Comparison of ENCODE assay signal across 27 cellular contexts in genomic region chr4:41530741-41531140, GRCh38. TPM values are rescaled to one million over a fixed set of nuclear protein-coding genes. Genes with fewer than 3 reads are reported as not detected.
"Had no signal": no experiment of that assay in that cellular context is flagged by ENCODE, and none has a peak within 500 bp of the region (broad histone marks: within the 10 kb centered on the region; RNA-seq: fewer than 3 reads in every experiment).

No MANE protein-coding gene starts in this region.

- H3K27ac ChIP-seq: neural progenitor cell, ovary, parathyroid adenoma, psoas muscle, right lobe of liver, sigmoid colon, stomach, thoracic aorta, thyroid gland, tibial nerve, upper lobe of right lung, uterus had no signal

- DNase-seq: naive thymus-derived CD4-positive, alpha-beta T cell; natural killer cell; occipital lobe; ovary; posterior cingulate gyrus; psoas muscle; right cardiac atrium; right lobe of liver; sigmoid colon; small intestine; stimulated activated CD4-positive, alpha-beta T cell treated with anti-CD3 and anti-CD28 coated beads, Interleukin-12 subunit alpha, Interleukin-12 subunit beta, amount 100 ng/mL, for 4 hours; stimulated activated CD4-positive, alpha-beta T cell treated with anti-CD3 and anti-CD28 coated beads, Interleukin-1b, Interleukin-23, amount 100 ng/mL, for 48 hours; stimulated activated CD4-positive, alpha-beta T cell treated with anti-CD3 and anti-CD28 coated beads, Interleukin-4, amount 100 ng/mL, for 24 hours; stimulated activated naive B cell treated with anti-CD40 and anti-IgM and Interleukin-4, amounts not matched to agents 10 μg/mL and 1 μg/mL and 100 μg/mL, for 72 hours; stimulated activated naive CD4-positive, alpha-beta T cell treated with Interleukin-2 at 50 U/mL for 16 hours; stomach; thyroid gland; upper lobe of right lung; uterus had no signal

- H3K27me3 ChIP-seq: neural progenitor cell, ovary, right lobe of liver, sigmoid colon, stomach, thyroid gland, tibial nerve, upper lobe of right lung, uterus had no signal

- H3K9me3 ChIP-seq: ovary, psoas muscle, right lobe of liver, sigmoid colon, stomach, thoracic aorta, thyroid gland, tibial nerve, upper lobe of right lung, uterus had no signal

- H3K27ac Mint-ChIP-seq: naive thymus-derived CD4-positive, alpha-beta T cell; natural killer cell; neural progenitor cell; progenitor cell of endocrine pancreas; stimulated activated effector memory CD8-positive, alpha-beta T cell treated with anti-CD3 and anti-CD28 coated beads, Interleukin-12 subunit alpha, Interleukin-12 subunit beta, amount 100 ng/mL, for 72 hours; stimulated activated naive B cell treated with anti-CD40 and anti-IgM and Interleukin-4, amounts not matched to agents 10 μg/mL and 1 μg/mL and 100 μg/mL, for 72 hours; stimulated activated naive CD8-positive, alpha-beta T cell treated with anti-CD3 and anti-CD28 coated beads, Interleukin-15, Interleukin-2, amounts not matched to agents 100 ng/mL and 50 ng/mL, for 24 hours had no signal

- FAIRE-seq: small intestine had no signal

- H3K4me2 ChIP-seq: neural progenitor cell had no signal

- H3K36me3 Mint-ChIP-seq: naive thymus-derived CD4-positive, alpha-beta T cell; natural killer cell; neural progenitor cell; stimulated activated effector memory CD8-positive, alpha-beta T cell treated with anti-CD3 and anti-CD28 coated beads, Interleukin-12 subunit alpha, Interleukin-12 subunit beta, amount 100 ng/mL, for 72 hours; stimulated activated naive B cell treated with anti-CD40 and anti-IgM and Interleukin-4, amounts not matched to agents 10 μg/mL and 1 μg/mL and 100 μg/mL, for 72 hours had no signal

- H3K9me3 Mint-ChIP-seq: nephron had no signal

- H3K4me1 Mint-ChIP-seq: naive thymus-derived CD4-positive, alpha-beta T cell; natural killer cell; stimulated activated effector memory CD8-positive, alpha-beta T cell treated with anti-CD3 and anti-CD28 coated beads, Interleukin-12 subunit alpha, Interleukin-12 subunit beta, amount 100 ng/mL, for 72 hours; stimulated activated naive B cell treated with anti-CD40 and anti-IgM and Interleukin-4, amounts not matched to agents 10 μg/mL and 1 μg/mL and 100 μg/mL, for 72 hours had no signal

- H3K4me1 ChIP-seq: parathyroid adenoma, right lobe of liver, sigmoid colon, uterus had no signal

- ATAC-seq: naive thymus-derived CD4-positive, alpha-beta T cell; natural killer cell; right cardiac atrium; right lobe of liver; stimulated activated effector memory CD8-positive, alpha-beta T cell treated with anti-CD3 and anti-CD28 coated beads, Interleukin-12 subunit alpha, Interleukin-12 subunit beta, amount 100 ng/mL, for 72 hours; stimulated activated naive B cell treated with anti-CD40 and anti-IgM and Interleukin-4, amounts not matched to agents 10 μg/mL and 1 μg/mL and 100 μg/mL, for 72 hours; upper lobe of right lung had no signal

- H3K36me3 ChIP-seq: neural progenitor cell, ovary, right lobe of liver, sigmoid colon, stomach, thoracic aorta, thyroid gland, tibial nerve, upper lobe of right lung, uterus had no signal

- H2AFZ ChIP-seq: neural progenitor cell, parathyroid adenoma had no signal

- H3K27me3 Mint-ChIP-seq: stimulated activated naive B cell treated with anti-CD40 and anti-IgM and Interleukin-4, amounts not matched to agents 10 μg/mL and 1 μg/mL and 100 μg/mL, for 72 hours; stimulated activated naive CD8-positive, alpha-beta T cell treated with anti-CD3 and anti-CD28 coated beads, Interleukin-15, Interleukin-2, amounts not matched to agents 100 ng/mL and 50 ng/mL, for 24 hours had no signal

- H3K4me3 Mint-ChIP-seq: naive thymus-derived CD4-positive, alpha-beta T cell; natural killer cell; nephron; neural progenitor cell; stimulated activated effector memory CD8-positive, alpha-beta T cell treated with anti-CD3 and anti-CD28 coated beads, Interleukin-12 subunit alpha, Interleukin-12 subunit beta, amount 100 ng/mL, for 72 hours; stimulated activated naive B cell treated with anti-CD40 and anti-IgM and Interleukin-4, amounts not matched to agents 10 μg/mL and 1 μg/mL and 100 μg/mL, for 72 hours; stimulated activated naive CD8-positive, alpha-beta T cell treated with anti-CD3 and anti-CD28 coated beads, Interleukin-15, Interleukin-2, amounts not matched to agents 100 ng/mL and 50 ng/mL, for 24 hours had no signal

- H3K79me2 ChIP-seq: parathyroid adenoma had no signal

- H3K4me3 ChIP-seq: neural progenitor cell, ovary, psoas muscle, right lobe of liver, sigmoid colon, stomach, thoracic aorta, thyroid gland, tibial nerve, upper lobe of right lung, uterus had no signal

RNA-seq across cellular contexts. Expression of gene LIMCH1, which starts 7.2 kb away (rescaled TPM):
- polyA plus RNA-seq: naive thymus-derived CD4-positive, alpha-beta T cell had no signal
